In the genomic region with DNA sequence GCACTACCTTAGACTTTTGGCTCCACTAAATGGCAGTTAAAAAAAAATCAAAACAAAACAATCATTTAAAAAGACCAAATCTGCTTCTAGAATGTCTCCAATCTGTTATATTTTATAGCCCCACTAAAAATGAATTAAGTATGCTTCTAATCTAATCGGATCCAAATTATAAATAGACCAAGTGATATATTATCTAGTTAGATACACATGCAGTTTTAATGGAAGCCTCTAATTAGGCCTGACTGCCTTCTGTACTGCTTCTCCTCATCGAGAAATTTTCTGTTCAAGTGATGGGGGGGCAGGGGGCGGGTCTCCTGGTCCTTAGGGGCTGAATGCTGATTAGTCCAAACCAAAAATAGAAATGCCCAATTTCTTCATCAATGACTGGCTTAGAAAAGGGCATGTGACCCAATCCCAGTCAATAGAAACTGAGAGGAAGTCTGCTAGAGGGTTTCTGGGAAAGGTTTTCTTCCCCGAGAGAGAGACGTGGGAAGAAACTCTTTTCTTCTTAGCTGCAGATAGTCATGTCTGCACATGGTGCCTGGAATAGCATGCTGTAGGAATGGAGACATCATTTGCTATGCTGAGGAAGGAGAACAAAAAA, we compare ENCODE assay signal across 15 cellular contexts. TPM values are rescaled to one million over a fixed set of nuclear protein-coding genes. Genes with fewer than 3 reads are reported as not detected.
A peak's percentile ranks its signal among the peaks of the same experiment; 100 is the strongest.
DNase-seq lines count a peak whose midpoint lies in the region; ATAC-seq, FAIRE-seq and TF ChIP-seq lines count a peak whose summit lies in the region.
"Had no signal": no experiment of that assay in that cellular context is flagged by ENCODE, and none has a peak within 500 bp of the region (broad histone marks: within the 10 kb centered on the region; RNA-seq: fewer than 3 reads in every experiment).

No MANE protein-coding gene starts in this region.

- H3K9ac ChIP-seq in MM.1S (ENCODE audit: low read length), result peak overlapping the region; percentile 12; the same call in 1 of the 2 replicates
- H3K9ac ChIP-seq in K562 (ENCODE audit: insufficient read depth in 1 of 2, low read depth in 2 of 2, low read length in 2 of 2), result no peak overlapping the region

- no peak for DNase-seq in MM.1S
- DNase-seq in NCI-H446 treated with DMSO at 0.1 percent for 48 hours (lab: John Stamatoyannopoulos, UW), result peak; percentile 54
- no peak for DNase-seq in K562 (ENCODE audit: extremely low read depth in 1 of 4, low spot score in 3 of 4)
- DNase-seq in psoas muscle, result no peak
- DNase-seq in G401 (ENCODE audit: low spot score), result no peak
- DNase-seq: activated CD4-positive, alpha-beta T cell treated with anti-CD3 and anti-CD28 coated beads for 4 hours; activated T-cell treated with anti-CD3 and anti-CD28 coated beads for 4 hours; DMS79 treated with DMSO at 0.1 percent for 48 hours; RPMI8226; T-helper 17 cell had no signal

- H3K36me3 ChIP-seq in MM.1S (replicated peaks; ENCODE audit: insufficient read depth, low read length) (no peaks in the 10 kb centered on the region), K562 (ENCODE audit: control insufficient read depth, insufficient read depth, low read length) (no peaks in the 10 kb centered on the region; the same call in 2 of the 3 replicates), psoas muscle (ENCODE audit: insufficient read depth in 1 of 2, low read depth in 1 of 2) (peaks cover 6 to 14% of the 10 kb centered on the region in 2 donors)

- TF ChIP-seq RAD21 in K562 (CRISPR knock-in tag; conservative IDR thresholded peaks at IDR 0.05 in 1 of 2, IDR thresholded peaks at IDR 0.05 in 1 of 2), result no peak

- in situ Hi-C loops in K562 (cut with MboI), result no loop called here
- in situ Hi-C loops in G401 (cut with HindIII; ENCODE audit: low sequenced_read_pairs), result no loop called here

- H3K9me2 ChIP-seq in MM.1S (replicated peaks; ENCODE audit: insufficient read depth, low read length), result no peaks in the 10 kb centered on the region

- no peaks in the 10 kb centered on the region for H3K9me1 ChIP-seq in K562 (ENCODE audit: control insufficient read depth, insufficient read depth, low read length)

- WGBS in K562 (ENCODE audit: insufficient coverage, low coverage, missing lambda C conversion rate), result 48% methylated on average over 5 of the region's 5 CpGs
- 23 to 42% (median 28%) methylated on average over 5 of the region's 5 CpGs for WGBS in psoas muscle, 3 donors

- peaks cover 95% of the 10 kb centered on the region for H3K79me2 ChIP-seq in MM.1S (ENCODE audit: low read length)
- H3K79me2 ChIP-seq in K562 (ENCODE audit: control insufficient read depth, insufficient read depth, low read length), result peaks cover 33% of the 10 kb centered on the region

- intact Hi-C loops in K562 (cut with micrococcal nuclease) (no loop called here), psoas muscle (cut with DNase I) (no loop called here)

- no peaks in the 10 kb centered on the region for H3K9me3 ChIP-seq in MM.1S (replicated peaks; ENCODE audit: insufficient read depth, low read length)
- no peaks in the 10 kb centered on the region for H3K9me3 ChIP-seq in K562 (replicated peaks; ENCODE audit: control insufficient read depth, insufficient read depth, low read depth, low read length)
- no peaks in the 10 kb centered on the region for H3K9me3 ChIP-seq in psoas muscle

- H3F3A ChIP-seq in MM.1S (ENCODE audit: insufficient read depth, low read length), result peaks cover 28% of the 10 kb centered on the region

- H2AFZ ChIP-seq in MM.1S (ENCODE audit: low read length) (no peak overlapping the region), K562 (ENCODE audit: low read depth, low read length) (no peak overlapping the region)

- no peak for TF ChIP-seq EP300 in K562 (IDR thresholded peaks at IDR 0.05; ENCODE audit: low read length)

- TF ChIP-seq CTCF in MM.1S (IDR thresholded peaks at IDR 0.05; ENCODE audit: low read length) (no peak), K562 (IDR thresholded peaks at IDR 0.05 in 2 of 3, conservative IDR thresholded peaks at IDR 0.05 in 1 of 3; ENCODE audit: insufficient read depth in 2 of 3, low read depth in 1 of 3, low read length in 3 of 3) (no peak), psoas muscle (IDR thresholded peaks at IDR 0.05) (no peak)

- H3K4me1 ChIP-seq in MM.1S (ENCODE audit: low read length) (peaks cover 44% of the 10 kb centered on the region), K562 (replicated peaks in 1 of 2; ENCODE audit: control insufficient read depth in 2 of 2, insufficient read depth in 2 of 2, low read length in 2 of 2) (peaks cover 0 to 7% of the 10 kb centered on the region in 2 experiments; a peak in 2 of 5 replicates), psoas muscle (peaks cover 58% of the 10 kb centered on the region)

- H3K27me3 ChIP-seq in MM.1S (replicated peaks; ENCODE audit: insufficient read depth, low read length) (no peaks in the 10 kb centered on the region), K562 (ENCODE audit: control insufficient read depth in 2 of 2, insufficient read depth in 2 of 2, low read length in 2 of 2) (no peaks in the 10 kb centered on the region), psoas muscle (ENCODE audit: insufficient read depth in 3 of 3, low read length in 2 of 3) (no peaks in the 10 kb centered on the region)

- H3K4me3 ChIP-seq in MM.1S (ENCODE audit: low read length) (peak overlapping the region; percentile 21), K562 (no peak overlapping the region), psoas muscle (peak overlapping the region; percentile 77)

- ATAC-seq in K562 (no peak), psoas muscle (no peak), HG03196 (IDR thresholded peaks at IDR 0.05; ENCODE audit: unreplicated experiment) (no peak), HG03521 (IDR thresholded peaks at IDR 0.05; ENCODE audit: unreplicated experiment) (no peak)
- ATAC-seq: HCT116, T-helper 17 cell had no signal

- H3K4me2 ChIP-seq in MM.1S (ENCODE audit: low read depth, low read length) (peak overlapping the region; percentile 78), K562 (ENCODE audit: insufficient read depth, low read length) (no peak overlapping the region)

- POLR2A ChIA-PET in K562 (lab: Yijun Ruan, JAX), result no interaction called here

- H3K27ac ChIP-seq in MM.1S (ENCODE audit: low read length), result peak overlapping the region; percentile 43; the same call in 1 of the 2 replicates
- H3K27ac ChIP-seq in K562 (ENCODE audit: extremely low read depth, low read depth, low read length), result no peak overlapping the region
- H3K27ac ChIP-seq in psoas muscle, result peak overlapping the region; percentile 98

- CTCF ChIA-PET in K562 (lab: Yijun Ruan, JAX; ENCODE audit: low intra/inter-chr PET ratio), result no interaction called here

- H4K20me1 ChIP-seq in MM.1S (ENCODE audit: insufficient read depth, low read length), result no peaks in the 10 kb centered on the region
- no peaks in the 10 kb centered on the region; the same call in 1 of the 2 replicates for H4K20me1 ChIP-seq in K562 (replicated peaks; ENCODE audit: control insufficient read depth, insufficient read depth, low read length)

- TF ChIP-seq POLR2A in K562 (conservative IDR thresholded peaks at IDR 0.05), result no peak

- BruUV-seq in K562 (replicated peaks; lab: Mats Ljungman, UMichigan), result no TSS peak

- FAIRE-seq in K562 (lab: Jason Lieb, UNC), result no peak
- FAIRE-seq: endometrium, keratinocyte had no signal

RNA-seq across cellular contexts. Expression of gene SESN1, which starts 6.9 kb away (rescaled TPM):
- 8.5 and 25.3 TPM in 2 replicates for total RNA-seq in K562 (2011; cell fraction: chromatin; rRNA removed; ENCODE audit: low replicate concordance)
- total RNA-seq in K562 (2011; cell fraction: nucleolus; rRNA removed), result 4.8 and 6.3 TPM in 2 replicates
- total RNA-seq in K562 (2011; cell fraction: nucleoplasm; rRNA removed), result 9.5 and 18.4 TPM in 2 replicates
- total RNA-seq in K562 (2014; rRNA removed), result 6.4 and 6.8 TPM in 2 replicates
- 9.4 and 9.8 TPM in 2 replicates for total RNA-seq in K562 (2014; rRNA removed; fragmentation: Illumina TruSeq; extraction: Trizol)
- 9.7 and 11.2 TPM in 2 replicates for total RNA-seq in K562 (2015; rRNA removed; fragmentation: Illumina TruSeq; extraction: Trizol)
- 6.6 and 7.4 TPM in 2 replicates for total RNA-seq in K562 (2021)
- polyA plus RNA-seq in K562 (2011; rRNA removed), result 13.0 and 13.3 TPM in 2 replicates
- 2.5 and 5.3 TPM in 2 replicates for polyA plus RNA-seq in K562 (2011; cell fraction: cytosol; rRNA removed)
- polyA plus RNA-seq in K562 (2011; cell fraction: nucleus; rRNA removed), result 5.8 and 10.1 TPM in 2 replicates
- 7.7 and 8.8 TPM in 2 replicates for polyA plus RNA-seq in K562 (2012)
- polyA plus RNA-seq in K562 (2014; fragmentation: Illumina TruSeq; extraction: Trizol), result 8.5 and 8.9 TPM in 2 replicates
- polyA plus RNA-seq in K562 (2014; fragmentation: Nextera tagmentation; extraction: Ambion mirVana), result 1 to 10 TPM; 3.1 to 3.8 TPM
- 6.1 and 6.3 TPM in 2 replicates for polyA plus RNA-seq in K562 (2014; rRNA removed)
- 14.6 and 19.8 TPM in 2 replicates for polyA minus RNA-seq in K562 (2011; rRNA and poly(A)+ RNA removed)
- polyA minus RNA-seq in K562 (2011; cell fraction: cytosol; rRNA and poly(A)+ RNA removed), result 3.3 and 4.3 TPM in 2 replicates
- 7.8 and 17.0 TPM in 2 replicates for polyA minus RNA-seq in K562 (2011; cell fraction: nucleus; rRNA and poly(A)+ RNA removed)
- total RNA-seq in psoas muscle, result 100 to 1,000 TPM in 2 of 4 donors, 10 to 100 TPM in 2; 44.4 to 113 (median 95.5) TPM
- polyA plus RNA-seq in psoas muscle, result 100 to 1,000 TPM in 2 of 3 donors, 10 to 100 TPM in 1; 15.1 to 176 (median 101) TPM
- 25.0 and 36.0 TPM in 2 replicates for total RNA-seq in G401 (2014; rRNA removed; shearing (Covaris generic))

RNA-seq across cellular contexts. Expression of gene CEP57L1, which starts 7.5 kb away (rescaled TPM):
- 19.9 and 82.4 TPM in 2 replicates for total RNA-seq in K562 (2011; cell fraction: chromatin; rRNA removed; ENCODE audit: low replicate concordance)
- 9.7 and 18.8 TPM in 2 replicates for total RNA-seq in K562 (2011; cell fraction: nucleolus; rRNA removed)
- total RNA-seq in K562 (2011; cell fraction: nucleoplasm; rRNA removed), result 27.3 and 41.5 TPM in 2 replicates
- 51.0 and 58.0 TPM in 2 replicates for total RNA-seq in K562 (2014; rRNA removed)
- total RNA-seq in K562 (2014; rRNA removed; fragmentation: Illumina TruSeq; extraction: Trizol), result 80.0 and 85.7 TPM in 2 replicates
- 70.6 and 79.7 TPM in 2 replicates for total RNA-seq in K562 (2015; rRNA removed; fragmentation: Illumina TruSeq; extraction: Trizol)
- total RNA-seq in K562 (2021), result 41.8 and 42.4 TPM in 2 replicates
- 49.9 and 60.7 TPM in 2 replicates for polyA plus RNA-seq in K562 (2011; rRNA removed)
- polyA plus RNA-seq in K562 (2011; cell fraction: cytosol; rRNA removed), result 23.2 and 23.8 TPM in 2 replicates
- polyA plus RNA-seq in K562 (2011; cell fraction: nucleus; rRNA removed), result 24.9 and 33.2 TPM in 2 replicates
- polyA plus RNA-seq in K562 (2012), result 29.7 and 29.9 TPM in 2 replicates
- polyA plus RNA-seq in K562 (2014; fragmentation: Illumina TruSeq; extraction: Trizol), result 52.1 and 61.8 TPM in 2 replicates
- polyA plus RNA-seq in K562 (2014; fragmentation: Nextera tagmentation; extraction: Ambion mirVana), result 10 to 100 TPM; 70.0 to 88.6 TPM
- 39.4 and 49.7 TPM in 2 replicates for polyA plus RNA-seq in K562 (2014; rRNA removed)
- 70.2 and 71.2 TPM in 2 replicates for polyA minus RNA-seq in K562 (2011; rRNA and poly(A)+ RNA removed)
- 21.7 and 24.7 TPM in 2 replicates for polyA minus RNA-seq in K562 (2011; cell fraction: cytosol; rRNA and poly(A)+ RNA removed)
- 22.1 and 47.1 TPM in 2 replicates for polyA minus RNA-seq in K562 (2011; cell fraction: nucleus; rRNA and poly(A)+ RNA removed)
- 1 to 10 TPM; 6.4 to 8.6 (median 6.5) TPM for total RNA-seq in psoas muscle
- 10 to 100 TPM in 1 of 3 donors, 1 to 10 TPM in 2; 5.1 to 20.7 (median 6.0) TPM for polyA plus RNA-seq in psoas muscle
- total RNA-seq in G401 (2014; rRNA removed; shearing (Covaris generic)), result 31.6 and 43.4 TPM in 2 replicates
